ENCODE assay signal across 1 cellular context in the genomic region with DNA sequence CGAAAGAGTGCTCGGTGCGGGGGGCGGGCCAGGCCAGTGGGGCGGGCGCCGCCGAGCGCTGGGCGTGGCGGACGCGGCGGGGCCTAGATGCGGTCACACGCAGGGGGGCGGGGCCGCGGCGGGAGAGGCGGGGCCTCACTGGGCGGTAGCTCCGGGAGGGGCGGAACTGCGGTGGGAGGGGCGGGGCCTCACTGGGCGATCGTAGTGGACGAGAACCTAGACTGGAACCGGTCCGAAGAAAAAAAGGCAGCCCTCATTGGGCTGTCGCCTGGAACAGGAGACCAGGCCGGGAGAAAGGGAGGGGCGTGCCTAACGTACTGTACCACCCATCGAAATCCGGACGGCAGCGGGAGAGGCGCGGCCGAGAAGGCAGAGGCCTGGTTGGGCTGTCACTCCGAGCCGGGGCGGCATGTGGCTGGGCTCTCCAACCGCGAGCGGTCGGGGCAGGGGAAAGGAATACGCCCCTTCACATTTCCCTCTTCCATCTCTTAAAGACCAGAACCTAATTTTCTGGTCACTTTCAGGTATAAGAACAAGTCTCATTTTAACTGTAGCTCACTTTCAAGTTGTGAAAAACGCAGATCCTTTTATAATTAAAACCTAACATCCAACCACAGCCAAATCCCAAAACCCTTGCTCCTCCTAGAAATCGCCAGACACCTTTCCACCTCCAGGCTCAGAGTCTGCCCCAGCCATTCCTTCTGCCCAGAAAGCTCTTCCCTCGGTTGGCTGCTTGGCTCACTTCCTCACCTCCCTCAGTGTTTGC.
TF ChIP-seq lines count a peak whose summit lies in the region.

A gene with protein sequence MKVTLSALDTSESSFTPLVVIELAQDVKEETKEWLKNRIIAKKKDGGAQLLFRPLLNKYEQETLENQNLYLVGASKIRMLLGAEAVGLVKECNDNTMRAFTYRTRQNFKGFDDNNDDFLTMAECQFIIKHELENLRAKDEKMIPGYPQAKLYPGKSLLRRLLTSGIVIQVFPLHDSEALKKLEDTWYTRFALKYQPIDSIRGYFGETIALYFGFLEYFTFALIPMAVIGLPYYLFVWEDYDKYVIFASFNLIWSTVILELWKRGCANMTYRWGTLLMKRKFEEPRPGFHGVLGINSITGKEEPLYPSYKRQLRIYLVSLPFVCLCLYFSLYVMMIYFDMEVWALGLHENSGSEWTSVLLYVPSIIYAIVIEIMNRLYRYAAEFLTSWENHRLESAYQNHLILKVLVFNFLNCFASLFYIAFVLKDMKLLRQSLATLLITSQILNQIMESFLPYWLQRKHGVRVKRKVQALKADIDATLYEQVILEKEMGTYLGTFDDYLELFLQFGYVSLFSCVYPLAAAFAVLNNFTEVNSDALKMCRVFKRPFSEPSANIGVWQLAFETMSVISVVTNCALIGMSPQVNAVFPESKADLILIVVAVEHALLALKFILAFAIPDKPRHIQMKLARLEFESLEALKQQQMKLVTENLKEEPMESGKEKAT (minus strand): TSS at position 38 of the 766 bp plus-strand sequence. CDS start 16,159 bp downstream, outside the sequence.

TF ChIP-seq in K562, 482 proteins besides CTCF, POLR2A, EP300 and RAD21 (continued from another document and continues in another):
- TF ChIP-seq, protein P1, sequence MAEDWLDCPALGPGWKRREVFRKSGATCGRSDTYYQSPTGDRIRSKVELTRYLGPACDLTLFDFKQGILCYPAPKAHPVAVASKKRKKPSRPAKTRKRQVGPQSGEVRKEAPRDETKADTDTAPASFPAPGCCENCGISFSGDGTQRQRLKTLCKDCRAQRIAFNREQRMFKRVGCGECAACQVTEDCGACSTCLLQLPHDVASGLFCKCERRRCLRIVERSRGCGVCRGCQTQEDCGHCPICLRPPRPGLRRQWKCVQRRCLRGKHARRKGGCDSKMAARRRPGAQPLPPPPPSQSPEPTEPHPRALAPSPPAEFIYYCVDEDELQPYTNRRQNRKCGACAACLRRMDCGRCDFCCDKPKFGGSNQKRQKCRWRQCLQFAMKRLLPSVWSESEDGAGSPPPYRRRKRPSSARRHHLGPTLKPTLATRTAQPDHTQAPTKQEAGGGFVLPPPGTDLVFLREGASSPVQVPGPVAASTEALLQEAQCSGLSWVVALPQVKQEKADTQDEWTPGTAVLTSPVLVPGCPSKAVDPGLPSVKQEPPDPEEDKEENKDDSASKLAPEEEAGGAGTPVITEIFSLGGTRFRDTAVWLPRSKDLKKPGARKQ (CRISPR knock-in tag; IDR thresholded peaks at IDR 0.05): no peak
- TF ChIP-seq, protein P2, sequence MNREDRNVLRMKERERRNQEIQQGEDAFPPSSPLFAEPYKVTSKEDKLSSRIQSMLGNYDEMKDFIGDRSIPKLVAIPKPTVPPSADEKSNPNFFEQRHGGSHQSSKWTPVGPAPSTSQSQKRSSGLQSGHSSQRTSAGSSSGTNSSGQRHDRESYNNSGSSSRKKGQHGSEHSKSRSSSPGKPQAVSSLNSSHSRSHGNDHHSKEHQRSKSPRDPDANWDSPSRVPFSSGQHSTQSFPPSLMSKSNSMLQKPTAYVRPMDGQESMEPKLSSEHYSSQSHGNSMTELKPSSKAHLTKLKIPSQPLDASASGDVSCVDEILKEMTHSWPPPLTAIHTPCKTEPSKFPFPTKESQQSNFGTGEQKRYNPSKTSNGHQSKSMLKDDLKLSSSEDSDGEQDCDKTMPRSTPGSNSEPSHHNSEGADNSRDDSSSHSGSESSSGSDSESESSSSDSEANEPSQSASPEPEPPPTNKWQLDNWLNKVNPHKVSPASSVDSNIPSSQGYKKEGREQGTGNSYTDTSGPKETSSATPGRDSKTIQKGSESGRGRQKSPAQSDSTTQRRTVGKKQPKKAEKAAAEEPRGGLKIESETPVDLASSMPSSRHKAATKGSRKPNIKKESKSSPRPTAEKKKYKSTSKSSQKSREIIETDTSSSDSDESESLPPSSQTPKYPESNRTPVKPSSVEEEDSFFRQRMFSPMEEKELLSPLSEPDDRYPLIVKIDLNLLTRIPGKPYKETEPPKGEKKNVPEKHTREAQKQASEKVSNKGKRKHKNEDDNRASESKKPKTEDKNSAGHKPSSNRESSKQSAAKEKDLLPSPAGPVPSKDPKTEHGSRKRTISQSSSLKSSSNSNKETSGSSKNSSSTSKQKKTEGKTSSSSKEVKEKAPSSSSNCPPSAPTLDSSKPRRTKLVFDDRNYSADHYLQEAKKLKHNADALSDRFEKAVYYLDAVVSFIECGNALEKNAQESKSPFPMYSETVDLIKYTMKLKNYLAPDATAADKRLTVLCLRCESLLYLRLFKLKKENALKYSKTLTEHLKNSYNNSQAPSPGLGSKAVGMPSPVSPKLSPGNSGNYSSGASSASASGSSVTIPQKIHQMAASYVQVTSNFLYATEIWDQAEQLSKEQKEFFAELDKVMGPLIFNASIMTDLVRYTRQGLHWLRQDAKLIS (CRISPR knock-in tag; IDR thresholded peaks at IDR 0.05): no peak
- TF ChIP-seq KLF13 (tag; IDR thresholded peaks at IDR 0.05; ENCODE audit: borderline replicate concordance, low read depth) (peak; percentile 78; the same call in 1 of the 2 replicates), RBM39 (optimal IDR thresholded peaks at IDR 0.05; ENCODE audit: low read depth, low read length) (no peak), CREM (IDR thresholded peaks at IDR 0.05; ENCODE audit: low read depth) (peak; percentile 71; the same call in 1 of the 2 replicates), E2F3 (CRISPR knock-in tag; IDR thresholded peaks at IDR 0.05) (0 out of 2 replicates have a peak, but pooled peaks have one; percentile 18), ATF7 (IDR thresholded peaks at IDR 0.05) (peak; percentile 61), ZFX (CRISPR knock-in tag; IDR thresholded peaks at IDR 0.05) (peak; percentile 82), RAD51 (IDR thresholded peaks at IDR 0.05; ENCODE audit: borderline replicate concordance, low read depth) (no peak), SMARCB1 (IDR thresholded peaks at IDR 0.05; ENCODE audit: insufficient read length, low read depth) (no peak), ZNF212 (CRISPR knock-in tag; IDR thresholded peaks at IDR 0.05) (no peak), ARNT (IDR thresholded peaks at IDR 0.05) (peak in 1 of 2 experiments; percentile 59; a peak in 2 of 4 replicates), PML (IDR thresholded peaks at IDR 0.05; ENCODE audit: low read length) (peak; percentile 27; the same call in 1 of the 2 replicates)
- TF ChIP-seq, protein P3, sequence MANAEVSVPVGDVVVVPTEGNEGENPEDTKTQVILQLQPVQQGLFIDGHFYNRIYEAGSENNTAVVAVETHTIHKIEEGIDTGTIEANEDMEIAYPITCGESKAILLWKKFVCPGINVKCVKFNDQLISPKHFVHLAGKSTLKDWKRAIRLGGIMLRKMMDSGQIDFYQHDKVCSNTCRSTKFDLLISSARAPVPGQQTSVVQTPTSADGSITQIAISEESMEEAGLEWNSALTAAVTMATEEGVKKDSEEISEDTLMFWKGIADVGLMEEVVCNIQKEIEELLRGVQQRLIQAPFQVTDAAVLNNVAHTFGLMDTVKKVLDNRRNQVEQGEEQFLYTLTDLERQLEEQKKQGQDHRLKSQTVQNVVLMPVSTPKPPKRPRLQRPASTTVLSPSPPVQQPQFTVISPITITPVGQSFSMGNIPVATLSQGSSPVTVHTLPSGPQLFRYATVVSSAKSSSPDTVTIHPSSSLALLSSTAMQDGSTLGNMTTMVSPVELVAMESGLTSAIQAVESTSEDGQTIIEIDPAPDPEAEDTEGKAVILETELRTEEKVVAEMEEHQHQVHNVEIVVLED (CRISPR knock-in tag; IDR thresholded peaks at IDR 0.05): peak; percentile 65
- TF ChIP-seq, protein P4, sequence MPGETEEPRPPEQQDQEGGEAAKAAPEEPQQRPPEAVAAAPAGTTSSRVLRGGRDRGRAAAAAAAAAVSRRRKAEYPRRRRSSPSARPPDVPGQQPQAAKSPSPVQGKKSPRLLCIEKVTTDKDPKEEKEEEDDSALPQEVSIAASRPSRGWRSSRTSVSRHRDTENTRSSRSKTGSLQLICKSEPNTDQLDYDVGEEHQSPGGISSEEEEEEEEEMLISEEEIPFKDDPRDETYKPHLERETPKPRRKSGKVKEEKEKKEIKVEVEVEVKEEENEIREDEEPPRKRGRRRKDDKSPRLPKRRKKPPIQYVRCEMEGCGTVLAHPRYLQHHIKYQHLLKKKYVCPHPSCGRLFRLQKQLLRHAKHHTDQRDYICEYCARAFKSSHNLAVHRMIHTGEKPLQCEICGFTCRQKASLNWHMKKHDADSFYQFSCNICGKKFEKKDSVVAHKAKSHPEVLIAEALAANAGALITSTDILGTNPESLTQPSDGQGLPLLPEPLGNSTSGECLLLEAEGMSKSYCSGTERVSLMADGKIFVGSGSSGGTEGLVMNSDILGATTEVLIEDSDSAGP (CRISPR knock-in tag; IDR thresholded peaks at IDR 0.05): 0 out of 2 replicates have a peak, but pooled peaks have one; percentile 45
- TF ChIP-seq, protein P5, sequence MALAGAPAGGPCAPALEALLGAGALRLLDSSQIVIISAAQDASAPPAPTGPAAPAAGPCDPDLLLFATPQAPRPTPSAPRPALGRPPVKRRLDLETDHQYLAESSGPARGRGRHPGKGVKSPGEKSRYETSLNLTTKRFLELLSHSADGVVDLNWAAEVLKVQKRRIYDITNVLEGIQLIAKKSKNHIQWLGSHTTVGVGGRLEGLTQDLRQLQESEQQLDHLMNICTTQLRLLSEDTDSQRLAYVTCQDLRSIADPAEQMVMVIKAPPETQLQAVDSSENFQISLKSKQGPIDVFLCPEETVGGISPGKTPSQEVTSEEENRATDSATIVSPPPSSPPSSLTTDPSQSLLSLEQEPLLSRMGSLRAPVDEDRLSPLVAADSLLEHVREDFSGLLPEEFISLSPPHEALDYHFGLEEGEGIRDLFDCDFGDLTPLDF (CRISPR knock-in tag; IDR thresholded peaks at IDR 0.05): 0 out of 2 replicates have a peak, but pooled peaks have one; percentile 18
- TF ChIP-seq, protein P6, sequence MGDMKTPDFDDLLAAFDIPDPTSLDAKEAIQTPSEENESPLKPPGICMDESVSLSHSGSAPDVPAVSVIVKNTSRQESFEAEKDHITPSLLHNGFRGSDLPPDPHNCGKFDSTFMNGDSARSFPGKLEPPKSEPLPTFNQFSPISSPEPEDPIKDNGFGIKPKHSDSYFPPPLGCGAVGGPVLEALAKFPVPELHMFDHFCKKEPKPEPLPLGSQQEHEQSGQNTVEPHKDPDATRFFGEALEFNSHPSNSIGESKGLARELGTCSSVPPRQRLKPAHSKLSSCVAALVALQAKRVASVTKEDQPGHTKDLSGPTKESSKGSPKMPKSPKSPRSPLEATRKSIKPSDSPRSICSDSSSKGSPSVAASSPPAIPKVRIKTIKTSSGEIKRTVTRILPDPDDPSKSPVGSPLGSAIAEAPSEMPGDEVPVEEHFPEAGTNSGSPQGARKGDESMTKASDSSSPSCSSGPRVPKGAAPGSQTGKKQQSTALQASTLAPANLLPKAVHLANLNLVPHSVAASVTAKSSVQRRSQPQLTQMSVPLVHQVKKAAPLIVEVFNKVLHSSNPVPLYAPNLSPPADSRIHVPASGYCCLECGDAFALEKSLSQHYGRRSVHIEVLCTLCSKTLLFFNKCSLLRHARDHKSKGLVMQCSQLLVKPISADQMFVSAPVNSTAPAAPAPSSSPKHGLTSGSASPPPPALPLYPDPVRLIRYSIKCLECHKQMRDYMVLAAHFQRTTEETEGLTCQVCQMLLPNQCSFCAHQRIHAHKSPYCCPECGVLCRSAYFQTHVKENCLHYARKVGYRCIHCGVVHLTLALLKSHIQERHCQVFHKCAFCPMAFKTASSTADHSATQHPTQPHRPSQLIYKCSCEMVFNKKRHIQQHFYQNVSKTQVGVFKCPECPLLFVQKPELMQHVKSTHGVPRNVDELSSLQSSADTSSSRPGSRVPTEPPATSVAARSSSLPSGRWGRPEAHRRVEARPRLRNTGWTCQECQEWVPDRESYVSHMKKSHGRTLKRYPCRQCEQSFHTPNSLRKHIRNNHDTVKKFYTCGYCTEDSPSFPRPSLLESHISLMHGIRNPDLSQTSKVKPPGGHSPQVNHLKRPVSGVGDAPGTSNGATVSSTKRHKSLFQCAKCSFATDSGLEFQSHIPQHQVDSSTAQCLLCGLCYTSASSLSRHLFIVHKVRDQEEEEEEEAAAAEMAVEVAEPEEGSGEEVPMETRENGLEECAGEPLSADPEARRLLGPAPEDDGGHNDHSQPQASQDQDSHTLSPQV (IDR thresholded peaks at IDR 0.05): peak; percentile 65
- TF ChIP-seq, protein P7, sequence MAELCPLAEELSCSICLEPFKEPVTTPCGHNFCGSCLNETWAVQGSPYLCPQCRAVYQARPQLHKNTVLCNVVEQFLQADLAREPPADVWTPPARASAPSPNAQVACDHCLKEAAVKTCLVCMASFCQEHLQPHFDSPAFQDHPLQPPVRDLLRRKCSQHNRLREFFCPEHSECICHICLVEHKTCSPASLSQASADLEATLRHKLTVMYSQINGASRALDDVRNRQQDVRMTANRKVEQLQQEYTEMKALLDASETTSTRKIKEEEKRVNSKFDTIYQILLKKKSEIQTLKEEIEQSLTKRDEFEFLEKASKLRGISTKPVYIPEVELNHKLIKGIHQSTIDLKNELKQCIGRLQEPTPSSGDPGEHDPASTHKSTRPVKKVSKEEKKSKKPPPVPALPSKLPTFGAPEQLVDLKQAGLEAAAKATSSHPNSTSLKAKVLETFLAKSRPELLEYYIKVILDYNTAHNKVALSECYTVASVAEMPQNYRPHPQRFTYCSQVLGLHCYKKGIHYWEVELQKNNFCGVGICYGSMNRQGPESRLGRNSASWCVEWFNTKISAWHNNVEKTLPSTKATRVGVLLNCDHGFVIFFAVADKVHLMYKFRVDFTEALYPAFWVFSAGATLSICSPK (IDR thresholded peaks at IDR 0.05; ENCODE audit: borderline replicate concordance): peak; percentile 87; the same call in 1 of the 2 replicates
- TF ChIP-seq, protein P8, sequence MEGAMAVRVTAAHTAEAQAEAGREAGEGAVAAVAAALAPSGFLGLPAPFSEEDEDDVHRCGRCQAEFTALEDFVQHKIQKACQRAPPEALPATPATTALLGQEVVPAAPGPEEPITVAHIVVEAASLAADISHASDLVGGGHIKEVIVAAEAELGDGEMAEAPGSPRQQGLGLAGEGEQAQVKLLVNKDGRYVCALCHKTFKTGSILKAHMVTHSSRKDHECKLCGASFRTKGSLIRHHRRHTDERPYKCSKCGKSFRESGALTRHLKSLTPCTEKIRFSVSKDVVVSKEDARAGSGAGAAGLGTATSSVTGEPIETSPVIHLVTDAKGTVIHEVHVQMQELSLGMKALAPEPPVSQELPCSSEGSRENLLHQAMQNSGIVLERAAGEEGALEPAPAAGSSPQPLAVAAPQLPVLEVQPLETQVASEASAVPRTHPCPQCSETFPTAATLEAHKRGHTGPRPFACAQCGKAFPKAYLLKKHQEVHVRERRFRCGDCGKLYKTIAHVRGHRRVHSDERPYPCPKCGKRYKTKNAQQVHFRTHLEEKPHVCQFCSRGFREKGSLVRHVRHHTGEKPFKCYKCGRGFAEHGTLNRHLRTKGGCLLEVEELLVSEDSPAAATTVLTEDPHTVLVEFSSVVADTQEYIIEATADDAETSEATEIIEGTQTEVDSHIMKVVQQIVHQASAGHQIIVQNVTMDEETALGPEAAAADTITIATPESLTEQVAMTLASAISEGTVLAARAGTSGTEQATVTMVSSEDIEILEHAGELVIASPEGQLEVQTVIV (CRISPR knock-in tag; IDR thresholded peaks at IDR 0.05; ENCODE audit: borderline replicate concordance): no peak
- TF ChIP-seq, protein P9, sequence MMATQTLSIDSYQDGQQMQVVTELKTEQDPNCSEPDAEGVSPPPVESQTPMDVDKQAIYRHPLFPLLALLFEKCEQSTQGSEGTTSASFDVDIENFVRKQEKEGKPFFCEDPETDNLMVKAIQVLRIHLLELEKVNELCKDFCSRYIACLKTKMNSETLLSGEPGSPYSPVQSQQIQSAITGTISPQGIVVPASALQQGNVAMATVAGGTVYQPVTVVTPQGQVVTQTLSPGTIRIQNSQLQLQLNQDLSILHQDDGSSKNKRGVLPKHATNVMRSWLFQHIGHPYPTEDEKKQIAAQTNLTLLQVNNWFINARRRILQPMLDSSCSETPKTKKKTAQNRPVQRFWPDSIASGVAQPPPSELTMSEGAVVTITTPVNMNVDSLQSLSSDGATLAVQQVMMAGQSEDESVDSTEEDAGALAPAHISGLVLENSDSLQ (IDR thresholded peaks at IDR 0.05): peak; percentile 98
